ENCODE assay signal across 9 cellular contexts in the genomic region with DNA sequence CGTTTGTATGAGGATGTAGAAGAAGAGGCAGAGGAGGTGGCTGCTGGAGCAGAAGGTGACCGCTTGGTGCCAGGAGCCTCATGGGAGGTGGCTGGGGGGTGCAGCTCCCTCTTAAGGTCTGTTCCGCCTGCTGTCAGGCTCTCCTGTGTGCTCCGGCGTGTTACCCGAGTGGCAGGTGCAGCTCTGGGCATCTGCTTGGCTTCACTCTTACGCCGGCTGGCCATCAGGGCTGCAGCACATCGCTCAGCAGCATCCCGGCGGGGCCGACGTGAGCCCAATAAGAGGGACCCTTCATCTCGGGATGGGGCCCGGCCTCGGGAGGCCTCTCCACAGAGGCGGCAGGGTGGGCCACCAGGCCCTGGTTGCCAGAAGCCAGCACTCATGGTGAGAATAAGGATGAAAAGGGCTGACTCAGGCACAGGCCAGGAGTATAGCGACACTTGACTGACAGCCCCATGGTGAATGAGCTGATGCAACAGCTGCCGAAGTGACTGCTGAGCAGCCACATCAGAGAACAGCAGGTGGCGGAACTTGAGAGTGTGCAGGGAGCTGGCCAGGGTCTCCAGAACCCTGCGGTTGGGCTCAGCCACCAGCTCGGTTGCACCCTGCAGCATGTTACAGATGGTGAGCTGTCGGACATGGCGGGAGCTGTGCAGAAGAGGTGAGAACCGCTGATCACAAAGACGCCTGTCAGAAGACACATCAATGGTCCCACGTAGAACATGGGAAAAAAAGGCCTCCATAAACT. TPM values are rescaled to one million over a fixed set of nuclear protein-coding genes. Genes with fewer than 3 reads are reported as not detected.
DNase-seq lines count a peak whose midpoint lies in the region; ATAC-seq, FAIRE-seq and TF ChIP-seq lines count a peak whose summit lies in the region.
"Had no signal": no experiment of that assay in that cellular context is flagged by ENCODE, and none has a peak within 500 bp of the region (broad histone marks: within the 10 kb centered on the region; RNA-seq: fewer than 3 reads in every experiment).

No MANE protein-coding gene starts in this region.

- H3K27ac Mint-ChIP-seq in brain = peak overlapping the region in 3 of 5 experiments; percentile 69 to 88 (median 71)

- H3K36me3 ChIP-seq in SJCRH30 (peaks cover 66% of the 10 kb centered on the region), mesenchymal stem cell (ENCODE audit: control insufficient read depth in 1 of 2, insufficient read depth in 2 of 2, low read depth in 1 of 2, low read length in 2 of 2) (peaks cover 37 to 77% of the 10 kb centered on the region in 2 experiments), ascending aorta (peaks cover 53 to 76% of the 10 kb centered on the region in 2 donors)

- H3K4me3 Mint-ChIP-seq in brain = no peak overlapping the region

- H3K27me3 ChIP-seq in SJCRH30 (no peaks in the 10 kb centered on the region), mesenchymal stem cell (ENCODE audit: control insufficient read depth in 1 of 2, insufficient read depth in 1 of 2, low read length in 2 of 2) (no peaks in the 10 kb centered on the region), ascending aorta (no peaks in the 10 kb centered on the region)
- H3K27me3 ChIP-seq: Peyer's patch had no signal

- H3K79me1 ChIP-seq in mesenchymal stem cell (replicated peaks; ENCODE audit: low read length, poor library complexity, severe bottlenecking) = peaks cover 23% of the 10 kb centered on the region

- no peak overlapping the region for H4K91ac ChIP-seq in mesenchymal stem cell (ENCODE audit: low read length)

- FAIRE-seq in D721Med (lab: Jason Lieb, UNC) = no peak

- no peak overlapping the region for H2BK5ac ChIP-seq in mesenchymal stem cell (ENCODE audit: low read depth, low read length, poor library complexity, severe bottlenecking)

- H4K8ac ChIP-seq in mesenchymal stem cell (ENCODE audit: low read length) = no peak overlapping the region

- H3K4me3 ChIP-seq in SJCRH30 = no peak overlapping the region
- no peak overlapping the region for H3K4me3 ChIP-seq in mesenchymal stem cell (ENCODE audit: insufficient read depth in 1 of 2, low read depth in 1 of 2, low read length in 2 of 2)
- H3K4me3 ChIP-seq in ascending aorta = no peak overlapping the region
- H3K4me3 ChIP-seq: Peyer's patch had no signal

- no peak for ATAC-seq in HG02571 (IDR thresholded peaks at IDR 0.05; ENCODE audit: unreplicated experiment)

- H3K4me1 ChIP-seq in SJCRH30 (peaks cover 16% of the 10 kb centered on the region), mesenchymal stem cell (ENCODE audit: control insufficient read depth, insufficient read depth, low read depth, low read length) (peaks cover 15% of the 10 kb centered on the region), ascending aorta (no peaks in the 10 kb centered on the region)
- H3K4me1 ChIP-seq: Peyer's patch had no signal

- no peak overlapping the region for H3K9ac ChIP-seq in mesenchymal stem cell (ENCODE audit: low read length)

- H2BK15ac ChIP-seq in mesenchymal stem cell (ENCODE audit: low read depth, poor library complexity, severe bottlenecking) = no peak overlapping the region

- TF ChIP-seq CTCF in brain (conservative IDR thresholded peaks at IDR 0.05) = no peak
- no peak for TF ChIP-seq CTCF in D721Med (IDR thresholded peaks at IDR 0.05; ENCODE audit: insufficient read depth, missing control alignments)
- no peak for TF ChIP-seq CTCF in ascending aorta (IDR thresholded peaks at IDR 0.05)

- intact Hi-C loops in ascending aorta (cut with DNase I) = no loop called here

- H2BK120ac ChIP-seq in mesenchymal stem cell (ENCODE audit: low read depth, low read length) = no peak overlapping the region

- no peak overlapping the region for H3K4ac ChIP-seq in mesenchymal stem cell (ENCODE audit: low read depth in 1 of 2, low read length in 2 of 2)

- no peak overlapping the region for H3K18ac ChIP-seq in mesenchymal stem cell (ENCODE audit: low read depth in 1 of 2, low read length in 2 of 2)

- H3K14ac ChIP-seq in mesenchymal stem cell (ENCODE audit: low read length in 2 of 2) = no peak overlapping the region

- no peak overlapping the region for H2AK5ac ChIP-seq in mesenchymal stem cell (ENCODE audit: low read length, severe bottlenecking)

- H2AFZ ChIP-seq in mesenchymal stem cell (ENCODE audit: low read depth, low read length) = no peak overlapping the region

- H3K4me2 ChIP-seq in mesenchymal stem cell (ENCODE audit: low read length, poor library complexity, severe bottlenecking) = no peak overlapping the region

- no peak overlapping the region for H2BK12ac ChIP-seq in mesenchymal stem cell (ENCODE audit: low read length in 2 of 2)

- DNase-seq in NAMALWA (ENCODE audit: low spot score) (peak; percentile 70), SJCRH30 (peak; percentile 92 to 95), D721Med (ENCODE audit: insufficient read length, low spot score) (no peak), mesenchymal stem cell (no peak), ascending aorta (ENCODE audit: low spot score in 2 of 2) (no peak)
- DNase-seq in stimulated activated CD8-positive, alpha-beta memory T cell treated with anti-CD3 and anti-CD28 coated beads, Interleukin-15, amount 100 ng/mL, for 48 hours (ENCODE audit: low read depth in 2 of 2) = peak; percentile 20 to 56
- DNase-seq: Peyer's patch had no signal

- H3K27me3 Mint-ChIP-seq in brain = no peaks in the 10 kb centered on the region

- H3K4me1 Mint-ChIP-seq in brain = peaks cover 6% of the 10 kb centered on the region

- H3K23ac ChIP-seq in mesenchymal stem cell (ENCODE audit: low read length in 2 of 2) = no peak overlapping the region

- peaks cover 68% of the 10 kb centered on the region for H3K36me3 Mint-ChIP-seq in brain

- H3K27ac ChIP-seq in SJCRH30 = peak overlapping the region; percentile 19; the same call in 1 of the 2 replicates
- no peak overlapping the region for H3K27ac ChIP-seq in mesenchymal stem cell (ENCODE audit: low read length, poor library complexity, severe bottlenecking)
- no peak overlapping the region for H3K27ac ChIP-seq in ascending aorta
- H3K27ac ChIP-seq: Peyer's patch had no signal

- WGBS in mesenchymal stem cell = 96% methylated on average over 27 of the region's 27 CpGs

- no peaks in the 10 kb centered on the region for H3K9me3 Mint-ChIP-seq in brain

- no peaks in the 10 kb centered on the region for H3K9me3 ChIP-seq in SJCRH30 (replicated peaks)
- no peaks in the 10 kb centered on the region for H3K9me3 ChIP-seq in mesenchymal stem cell (ENCODE audit: control insufficient read depth, low read length)
- H3K9me3 ChIP-seq in ascending aorta = no peaks in the 10 kb centered on the region
- H3K9me3 ChIP-seq: Peyer's patch had no signal

RNA-seq across cellular contexts. Expression of a gene that starts 17.5 kb away (rescaled TPM):
- total RNA-seq in SJCRH30 (2014; rRNA removed; shearing (Covaris generic)) = 71.1 and 73.5 TPM in 2 replicates
- 79.6 TPM for polyA plus RNA-seq in brain (ENCODE audit: insufficient read depth, low read depth, low replicate concordance)
- 55.2 TPM for polyA plus RNA-seq in mesenchymal stem cell (2013, experiment 1 of 2)
- polyA plus RNA-seq in mesenchymal stem cell (2013, experiment 2 of 2) = 53.6 TPM
- total RNA-seq in ascending aorta = 102 TPM

RNA-seq across cellular contexts. Expression of a gene that starts 17.6 kb away (rescaled TPM):
- total RNA-seq in SJCRH30 (2014; rRNA removed; shearing (Covaris generic)) = 828 and 880 TPM in 2 replicates
- 387 TPM for polyA plus RNA-seq in brain (ENCODE audit: insufficient read depth, low read depth, low replicate concordance)
- 399 TPM for polyA plus RNA-seq in mesenchymal stem cell (2013, experiment 1 of 2)
- polyA plus RNA-seq in mesenchymal stem cell (2013, experiment 2 of 2) = 420 TPM
- 120 TPM for total RNA-seq in ascending aorta

RNA-seq across cellular contexts. Expression of a gene that starts 38.3 kb away (rescaled TPM):
- 25.7 and 30.3 TPM in 2 replicates for total RNA-seq in SJCRH30 (2014; rRNA removed; shearing (Covaris generic))
- polyA plus RNA-seq in brain (ENCODE audit: insufficient read depth, low read depth, low replicate concordance) = 15.8 TPM
- 1.2 TPM for polyA plus RNA-seq in mesenchymal stem cell (2013, experiment 1 of 2)
- polyA plus RNA-seq in mesenchymal stem cell (2013, experiment 2 of 2) = 1.1 TPM
- total RNA-seq in ascending aorta = not detected

RNA-seq across cellular contexts. Expression of a gene that starts 54.7 kb away (rescaled TPM):
- 23.7 TPM in 2 replicates for total RNA-seq in SJCRH30 (2014; rRNA removed; shearing (Covaris generic))
- 13.3 TPM for polyA plus RNA-seq in brain (ENCODE audit: insufficient read depth, low read depth, low replicate concordance)
- 12.0 TPM for polyA plus RNA-seq in mesenchymal stem cell (2013, experiment 1 of 2)
- 13.8 TPM for polyA plus RNA-seq in mesenchymal stem cell (2013, experiment 2 of 2)
- total RNA-seq in ascending aorta = 6.1 TPM

Comparison
In these comparisons a context has a peak if more than half of its experiments do, and no peak if none do; other contexts are left out.
1. DNase-seq: peak in NAMALWA (single experiment), SJCRH30 (2 of 2) and stimulated activated CD8-positive, alpha-beta memory T cell treated with anti-CD3 and anti-CD28 coated beads, Interleukin-15, amount 100 ng/mL, for 48 hours (2 of 2); none in D721Med (single experiment), mesenchymal stem cell (single experiment) and ascending aorta (0 of 2).
2. RNA of a gene that starts 38.3 kb away (total RNA-seq): 25.7 to 30.3 TPM in SJCRH30; not detected in ascending aorta (single experiment); every median in the first group is over 10 times any median in the second.